1 cellular context compared by ENCODE assay signal in genomic region chr1:153991151-153991472, GRCh38.
TF ChIP-seq lines count a peak whose summit lies in the region.

No MANE protein-coding gene starts in this region.

TF ChIP-seq in liver, 16 proteins besides CTCF, POLR2A, EP300 and RAD21 (continued from another document):
- TF ChIP-seq, protein P1, sequence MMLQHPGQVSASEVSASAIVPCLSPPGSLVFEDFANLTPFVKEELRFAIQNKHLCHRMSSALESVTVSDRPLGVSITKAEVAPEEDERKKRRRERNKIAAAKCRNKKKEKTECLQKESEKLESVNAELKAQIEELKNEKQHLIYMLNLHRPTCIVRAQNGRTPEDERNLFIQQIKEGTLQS (IDR thresholded peaks at IDR 0.05) = no peak
- TF ChIP-seq FOXA1 (IDR thresholded peaks at IDR 0.05) (no peak), RXRA (IDR thresholded peaks at IDR 0.05) (no peak), EGR1 (IDR thresholded peaks at IDR 0.05; ENCODE audit: low read depth in 2 of 2) (no peak), JUND (IDR thresholded peaks at IDR 0.05) (no peak), NR2F2 (IDR thresholded peaks at IDR 0.05) (no peak), YY1 (IDR thresholded peaks at IDR 0.05) (no peak), HNF4A (conservative IDR thresholded peaks at IDR 0.05) (no peak)
